In the genomic region with DNA sequence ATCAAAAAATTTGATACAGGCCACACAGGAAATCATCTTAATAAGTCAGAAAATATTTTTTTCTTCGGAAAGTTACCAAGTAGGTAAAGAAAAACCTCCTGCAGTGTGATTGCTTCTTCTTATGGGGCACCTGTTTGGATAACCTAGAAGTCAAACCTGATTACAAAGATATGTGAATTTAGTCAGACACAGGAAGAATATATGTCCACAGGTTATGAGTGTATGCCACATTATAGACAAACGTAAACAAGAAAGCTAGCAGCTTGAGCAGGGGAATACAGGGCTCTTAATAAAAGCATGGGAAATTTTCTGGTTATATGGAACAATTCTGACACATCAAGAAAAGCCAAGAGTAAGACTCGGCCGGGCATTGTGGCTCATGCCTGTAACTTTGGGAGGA, we compare ENCODE assay signal across 29 cellular contexts. TPM values are rescaled to one million over a fixed set of nuclear protein-coding genes. Genes with fewer than 3 reads are reported as not detected.
"Had no signal": no experiment of that assay in that cellular context is flagged by ENCODE, and none has a peak within 500 bp of the region (broad histone marks: within the 10 kb centered on the region; RNA-seq: fewer than 3 reads in every experiment).

No MANE protein-coding gene starts in this region.

- ATAC-seq: naive thymus-derived CD4-positive, alpha-beta T cell; natural killer cell; pancreas; psoas muscle; right cardiac atrium; right lobe of liver; stimulated activated effector memory CD8-positive, alpha-beta T cell treated with anti-CD3 and anti-CD28 coated beads, Interleukin-12 subunit alpha, Interleukin-12 subunit beta, amount 100 ng/mL, for 72 hours; stimulated activated naive B cell treated with anti-CD40 and anti-IgM and Interleukin-4, amounts not matched to agents 10 μg/mL and 1 μg/mL and 100 μg/mL, for 72 hours had no signal

- H3K4me1 Mint-ChIP-seq: naive thymus-derived CD4-positive, alpha-beta T cell; natural killer cell; nephron progenitor cell; neural crest cell; stimulated activated effector memory CD8-positive, alpha-beta T cell treated with anti-CD3 and anti-CD28 coated beads, Interleukin-12 subunit alpha, Interleukin-12 subunit beta, amount 100 ng/mL, for 72 hours; stimulated activated naive B cell treated with anti-CD40 and anti-IgM and Interleukin-4, amounts not matched to agents 10 μg/mL and 1 μg/mL and 100 μg/mL, for 72 hours had no signal

- H3K4me1 ChIP-seq: pancreas, psoas muscle, right lobe of liver, sigmoid colon, stomach, thyroid gland, tibial nerve, upper lobe of left lung, uterus had no signal

- H3K27ac ChIP-seq: neutrophil, pancreas, psoas muscle, right lobe of liver, sigmoid colon, stomach, thoracic aorta, thyroid gland, tibial nerve, upper lobe of left lung, uterus had no signal

- H3K9me3 Mint-ChIP-seq: natural killer cell; neural crest cell; stimulated activated effector memory CD8-positive, alpha-beta T cell treated with anti-CD3 and anti-CD28 coated beads, Interleukin-12 subunit alpha, Interleukin-12 subunit beta, amount 100 ng/mL, for 72 hours; stimulated activated naive CD8-positive, alpha-beta T cell treated with anti-CD3 and anti-CD28 coated beads, Interleukin-15, Interleukin-2, amounts not matched to agents 100 ng/mL and 50 ng/mL, for 24 hours had no signal

- H3K36me3 ChIP-seq: neutrophil, pancreas, right lobe of liver, sigmoid colon, stomach, thoracic aorta, thyroid gland, tibial nerve, upper lobe of left lung, uterus had no signal

- H3K27me3 Mint-ChIP-seq: progenitor cell of endocrine pancreas; stimulated activated naive B cell treated with anti-CD40 and anti-IgM and Interleukin-4, amounts not matched to agents 10 μg/mL and 1 μg/mL and 100 μg/mL, for 72 hours; stimulated activated naive CD8-positive, alpha-beta T cell treated with anti-CD3 and anti-CD28 coated beads, Interleukin-15, Interleukin-2, amounts not matched to agents 100 ng/mL and 50 ng/mL, for 24 hours had no signal

- FAIRE-seq: pancreas, small intestine had no signal

- H3K36me3 Mint-ChIP-seq: natural killer cell; stimulated activated effector memory CD8-positive, alpha-beta T cell treated with anti-CD3 and anti-CD28 coated beads, Interleukin-12 subunit alpha, Interleukin-12 subunit beta, amount 100 ng/mL, for 72 hours had no signal

- H3K4me3 Mint-ChIP-seq: naive thymus-derived CD4-positive, alpha-beta T cell; natural killer cell; nephron progenitor cell; neural crest cell; stimulated activated effector memory CD8-positive, alpha-beta T cell treated with anti-CD3 and anti-CD28 coated beads, Interleukin-12 subunit alpha, Interleukin-12 subunit beta, amount 100 ng/mL, for 72 hours; stimulated activated naive B cell treated with anti-CD40 and anti-IgM and Interleukin-4, amounts not matched to agents 10 μg/mL and 1 μg/mL and 100 μg/mL, for 72 hours; stimulated activated naive CD8-positive, alpha-beta T cell treated with anti-CD3 and anti-CD28 coated beads, Interleukin-15, Interleukin-2, amounts not matched to agents 100 ng/mL and 50 ng/mL, for 24 hours had no signal

- DNase-seq: naive thymus-derived CD4-positive, alpha-beta T cell; natural killer cell; nephron progenitor cell; nucleus accumbens; pancreas; posterior cingulate gyrus; psoas muscle; right cardiac atrium; right lobe of liver; sigmoid colon; small intestine; stimulated activated CD4-positive, alpha-beta T cell treated with anti-CD3 and anti-CD28 coated beads, Interleukin-15, amount 100 ng/mL, for 24 hours; stimulated activated CD4-positive, alpha-beta T cell treated with anti-CD3 and anti-CD28 coated beads, Interleukin-2, amount 100 ng/mL, for 24 hours; stimulated activated CD4-positive, alpha-beta T cell treated with anti-CD3 and anti-CD28 coated beads, Interleukin-2, amount 100 ng/mL, for 48 hours; stimulated activated CD4-positive, alpha-beta T cell treated with anti-CD3 and anti-CD28 coated beads, Interleukin-4, amount 100 ng/mL, for 24 hours; stimulated activated naive B cell treated with anti-CD40 and anti-IgM and Interleukin-4, amounts not matched to agents 10 μg/mL and 1 μg/mL and 100 μg/mL, for 72 hours; stimulated activated naive CD4-positive, alpha-beta T cell treated with Interleukin-2 at 50 U/mL for 16 hours; stomach; thyroid gland; trophoblast cell; upper lobe of left lung; uterus had no signal

- H3K9me3 ChIP-seq: neutrophil, pancreas, psoas muscle, right lobe of liver, sigmoid colon, stomach, thoracic aorta, thyroid gland, tibial nerve, upper lobe of left lung, uterus had no signal

- H3K27ac Mint-ChIP-seq: naive thymus-derived CD4-positive, alpha-beta T cell; natural killer cell; nephron progenitor cell; progenitor cell of endocrine pancreas; stimulated activated effector memory CD8-positive, alpha-beta T cell treated with anti-CD3 and anti-CD28 coated beads, Interleukin-12 subunit alpha, Interleukin-12 subunit beta, amount 100 ng/mL, for 72 hours; stimulated activated naive B cell treated with anti-CD40 and anti-IgM and Interleukin-4, amounts not matched to agents 10 μg/mL and 1 μg/mL and 100 μg/mL, for 72 hours; stimulated activated naive CD8-positive, alpha-beta T cell treated with anti-CD3 and anti-CD28 coated beads, Interleukin-15, Interleukin-2, amounts not matched to agents 100 ng/mL and 50 ng/mL, for 24 hours had no signal

- H3K4me3 ChIP-seq: pancreas, psoas muscle, right lobe of liver, sigmoid colon, stomach, thoracic aorta, thyroid gland, tibial nerve, upper lobe of left lung, uterus had no signal

- H3K27me3 ChIP-seq: neutrophil, right lobe of liver, sigmoid colon, stomach, thyroid gland, tibial nerve, upper lobe of left lung, uterus had no signal

RNA-seq across cellular contexts. Expression of gene MTCL1, which starts 35.8 kb away (rescaled TPM):
- polyA plus RNA-seq: naive thymus-derived CD4-positive, alpha-beta T cell had no signal
